In genomic region chr19:15292847-15293582, GRCh38 we compare ENCODE assay signal across 8 cellular contexts. TPM values are rescaled to one million over a fixed set of nuclear protein-coding genes. Genes with fewer than 3 reads are reported as not detected.
DNase-seq lines count a peak whose midpoint lies in the region; ATAC-seq, FAIRE-seq and TF ChIP-seq lines count a peak whose summit lies in the region.
"Had no signal": no experiment of that assay in that cellular context is flagged by ENCODE, and none has a peak within 500 bp of the region (broad histone marks: within the 10 kb centered on the region; RNA-seq: fewer than 3 reads in every experiment).

No MANE protein-coding gene starts in this region.

- no peaks in the 10 kb centered on the region for H3K9me3 ChIP-seq in endothelial cell of umbilical vein (replicated peaks; ENCODE audit: control insufficient read depth, insufficient read depth, low read length)

- no peak for TF ChIP-seq CTCF in endothelial cell of umbilical vein (IDR thresholded peaks at IDR 0.05; ENCODE audit: extremely low read depth in 1 of 2, insufficient read depth in 1 of 2, low read depth in 1 of 2, low read length in 2 of 2)

- H3K79me2 ChIP-seq in endothelial cell of umbilical vein (ENCODE audit: control insufficient read depth, insufficient read depth, low read length), result peaks cover 97% of the 10 kb centered on the region

- intact Hi-C loops in endothelial cell of umbilical vein (cut with micrococcal nuclease), result loop anchor here (5.0 kb wide), 1 partner anchor 34 kb away; no protein-coding TSS in a partner anchor

- H4K20me1 ChIP-seq in endothelial cell of umbilical vein (replicated peaks; ENCODE audit: control insufficient read depth, extremely low read depth, insufficient read depth, low read length), result peaks cover 18% of the 10 kb centered on the region

- no peak for TF ChIP-seq POLR2A in endothelial cell of umbilical vein (IDR thresholded peaks at IDR 0.05; ENCODE audit: low read depth, low read length)

- H3K4me3 ChIP-seq in endothelial cell of umbilical vein (replicated peaks in 1 of 3; ENCODE audit: insufficient read depth in 1 of 3, low read depth in 1 of 3, low read length in 3 of 3) (no peak overlapping the region), rectal smooth muscle tissue (ENCODE audit: low read length) (no peak overlapping the region)

- H3K27ac ChIP-seq in endothelial cell of umbilical vein (ENCODE audit: insufficient read depth, low read depth, low read length) (no peak overlapping the region), rectal smooth muscle tissue (ENCODE audit: low read depth, low read length) (peak overlapping the region; percentile 23)

- H3K9ac ChIP-seq in endothelial cell of umbilical vein (replicated peaks; ENCODE audit: extremely low read depth, insufficient read depth, low read length) (no peak overlapping the region), rectal smooth muscle tissue (ENCODE audit: low read length) (no peak overlapping the region)

- ATAC-seq in GM18907 (IDR thresholded peaks at IDR 0.05; ENCODE audit: unreplicated experiment) (peak; percentile 51), GM21526 (IDR thresholded peaks at IDR 0.05; ENCODE audit: low FRiP score, unreplicated experiment) (no peak), GM21529 (IDR thresholded peaks at IDR 0.05; ENCODE audit: unreplicated experiment) (no peak), HG03571 (IDR thresholded peaks at IDR 0.05; ENCODE audit: unreplicated experiment) (no peak)

- CTCF ChIA-PET in endothelial cell of umbilical vein (lab: Charles Lee), result interaction anchor here (1.3 kb wide), 1 partner anchor 9 kb away, joined by 3 read pairs; no protein-coding TSS in a partner anchor

- dilution Hi-C loops in endothelial cell of umbilical vein (cut with MboI; ENCODE audit: extremely low pct_ligation_motif_present, low sequenced_read_pairs), result no loop called here

- no peak overlapping the region for H3K4me2 ChIP-seq in endothelial cell of umbilical vein (ENCODE audit: insufficient read depth, low read length)

- DNase-seq in NCI-H2196 (lab: John Stamatoyannopoulos, UW; ENCODE audit: unreplicated experiment) (peak; percentile 43), endothelial cell of umbilical vein (ENCODE audit: low read depth, low spot score) (peak; percentile 36)

- POLR2A ChIA-PET in endothelial cell of umbilical vein (lab: Charles Lee), result no interaction called here

- H3K36me3 ChIP-seq in endothelial cell of umbilical vein (ENCODE audit: control insufficient read depth in 2 of 2, extremely low read depth in 1 of 2, insufficient read depth in 2 of 2, low read length in 2 of 2), result no peaks in the 10 kb centered on the region
- no peaks in the 10 kb centered on the region for H3K36me3 ChIP-seq in rectal smooth muscle tissue (ENCODE audit: control insufficient read depth, insufficient read depth, low read length)

- no TSS peak for BruUV-seq in endothelial cell of umbilical vein (replicated peaks; lab: Mats Ljungman, UMichigan)

- no peaks in the 10 kb centered on the region for H3K9me1 ChIP-seq in endothelial cell of umbilical vein (replicated peaks; ENCODE audit: control insufficient read depth, extremely low read depth, insufficient read depth, low read length)

- no peak for FAIRE-seq in endothelial cell of umbilical vein (lab: Jason Lieb, UNC)
- FAIRE-seq: endometrium had no signal

- H2AFZ ChIP-seq in endothelial cell of umbilical vein (ENCODE audit: low read depth, low read length), result no peak overlapping the region

- H3K4me1 ChIP-seq in endothelial cell of umbilical vein (ENCODE audit: control insufficient read depth, extremely low read depth, insufficient read depth, low read length) (peaks cover 20% of the 10 kb centered on the region), rectal smooth muscle tissue (ENCODE audit: control insufficient read depth, insufficient read depth, low read length) (peaks cover 67% of the 10 kb centered on the region)

- no peaks in the 10 kb centered on the region for H3K27me3 ChIP-seq in endothelial cell of umbilical vein (ENCODE audit: control insufficient read depth in 2 of 2, insufficient read depth in 2 of 2, low read length in 2 of 2)
- no peaks in the 10 kb centered on the region for H3K27me3 ChIP-seq in rectal smooth muscle tissue (ENCODE audit: control insufficient read depth, insufficient read depth, low read length)

TF ChIP-seq in endothelial cell of umbilical vein, 7 proteins besides CTCF, POLR2A, EP300 and RAD21:
- no peak for TF ChIP-seq GATA2 (IDR thresholded peaks at IDR 0.05; ENCODE audit: insufficient read depth, insufficient read length, low read depth, low read length)
- no peak for TF ChIP-seq EZH2 (IDR thresholded peaks at IDR 0.05; ENCODE audit: borderline replicate concordance, low read depth, low read length, severe bottlenecking)
- TF ChIP-seq MYC (IDR thresholded peaks at IDR 0.05; ENCODE audit: low read depth, low read length), result no peak
- TF ChIP-seq POLR2AphosphoS5 (IDR thresholded peaks at IDR 0.05; ENCODE audit: insufficient read depth, low read depth, low read length), result no peak
- TF ChIP-seq, protein P1, sequence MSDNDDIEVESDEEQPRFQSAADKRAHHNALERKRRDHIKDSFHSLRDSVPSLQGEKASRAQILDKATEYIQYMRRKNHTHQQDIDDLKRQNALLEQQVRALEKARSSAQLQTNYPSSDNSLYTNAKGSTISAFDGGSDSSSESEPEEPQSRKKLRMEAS (IDR thresholded peaks at IDR 0.05; ENCODE audit: insufficient read depth, insufficient read length), result no peak
- TF ChIP-seq FOS (IDR thresholded peaks at IDR 0.05; ENCODE audit: borderline replicate concordance, insufficient read depth, low read length), result no peak
- no peak for TF ChIP-seq JUN (IDR thresholded peaks at IDR 0.05; ENCODE audit: borderline replicate concordance, insufficient read depth, insufficient read length, low read depth)
TF ChIP-seq in endothelial cell of umbilical vein: peak in this region for 0.

RNA-seq across cellular contexts. Expression of gene BRD4, which starts 39.3 kb away (rescaled TPM):
- total RNA-seq in endothelial cell of umbilical vein, result 117 and 125 TPM in 2 replicates
- polyA plus RNA-seq in endothelial cell of umbilical vein, result 13.6 and 14.9 TPM in 2 replicates
- 14.0 and 15.6 TPM in 2 replicates for polyA plus RNA-seq in endothelial cell of umbilical vein (2011; cell fraction: cytosol; rRNA removed)
- 44.5 and 50.2 TPM in 2 replicates for polyA plus RNA-seq in endothelial cell of umbilical vein (2011; cell fraction: nucleus; rRNA removed)
- polyA plus RNA-seq in endothelial cell of umbilical vein (2012), result 48.3 and 58.7 TPM in 2 replicates
- polyA minus RNA-seq in endothelial cell of umbilical vein, result 40.4 and 56.9 TPM in 2 replicates
- polyA minus RNA-seq in endothelial cell of umbilical vein (2011; cell fraction: cytosol; rRNA and poly(A)+ RNA removed), result 38.2 TPM
- 61.6 and 83.6 TPM in 2 replicates for polyA minus RNA-seq in endothelial cell of umbilical vein (2011; cell fraction: nucleus; rRNA and poly(A)+ RNA removed)
